30 cellular contexts compared by ENCODE assay signal in the genomic region with DNA sequence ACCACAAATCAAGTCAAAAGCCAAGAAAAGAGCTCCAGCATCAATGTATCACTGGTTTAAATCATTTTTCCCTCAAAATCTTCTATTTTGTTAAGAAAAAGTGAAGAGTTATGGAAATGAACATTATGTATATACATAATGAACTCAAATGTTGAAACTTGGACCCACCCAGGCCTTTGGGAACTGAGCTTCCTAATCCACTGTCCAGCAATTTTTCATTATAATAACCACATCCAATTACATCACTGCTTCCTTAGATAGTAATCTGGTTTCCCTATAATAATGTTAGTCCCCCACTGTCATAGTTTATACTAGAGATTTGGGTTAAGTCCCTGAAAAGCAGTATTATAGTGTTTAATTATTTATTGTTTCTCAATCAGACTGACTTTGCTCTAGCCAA.
"Had no signal": no experiment of that assay in that cellular context is flagged by ENCODE, and none has a peak within 500 bp of the region (broad histone marks: within the 10 kb centered on the region; RNA-seq: fewer than 3 reads in every experiment).

No MANE protein-coding gene starts in this region.

- H3K4me3 ChIP-seq: adrenal gland, body of pancreas, cardiac muscle cell, colonic mucosa, esophagus muscularis mucosa, gastrocnemius medialis, heart left ventricle had no signal

- H3K9me3 ChIP-seq: adrenal gland, body of pancreas, colonic mucosa, esophagus muscularis mucosa, gastrocnemius medialis, heart left ventricle had no signal

- H3K36me3 ChIP-seq: adrenal gland, cardiac muscle cell, colonic mucosa, esophagus muscularis mucosa, gastrocnemius medialis, heart left ventricle had no signal

- H3K27me3 ChIP-seq: adrenal gland, body of pancreas, cardiac muscle cell, colonic mucosa, esophagus muscularis mucosa, foreskin keratinocyte, gastrocnemius medialis, heart left ventricle had no signal

- H3K27ac ChIP-seq: body of pancreas, cardiac muscle cell, colonic mucosa, esophagus muscularis mucosa, foreskin keratinocyte, gastrocnemius medialis had no signal

- H3K4me1 ChIP-seq: colonic mucosa, foreskin keratinocyte, gastrocnemius medialis had no signal

- DNase-seq: activated CD4-positive, alpha-beta memory T cell treated with anti-CD3 and anti-CD28 coated beads for 36 hours; activated CD4-positive, alpha-beta T cell treated with anti-CD3 and anti-CD28 coated beads for 36 hours; activated CD4-positive, alpha-beta T cell treated with anti-CD3 and anti-CD28 coated beads, Interleukin-2, amount 10 ng/mL, durations not matched to agents 24 days and 14 days; activated CD4-positive, CD25-positive, alpha-beta regulatory T cell; activated CD4-positive, CD25-positive, alpha-beta regulatory T cell treated with anti-CD3 and anti-CD28 coated beads, Interleukin-2, amount 50 U/mL, for 72 hours; activated CD8-positive, alpha-beta memory T cell treated with anti-CD3 and anti-CD28 coated beads, Interleukin-2, amount 10 ng/mL, durations not matched to agents 7 days and 5 days; activated CD8-positive, alpha-beta memory T cell treated with anti-CD3 and anti-CD28 coated beads, Interleukin-2, amount 50 U/mL, for 4 hours; activated CD8-positive, alpha-beta T cell treated with anti-CD3 and anti-CD28 coated beads, Interleukin-2, amount 10 ng/mL, durations not matched to agents 7 days and 5 days; activated gamma-delta T cell; activated naive CD4-positive, alpha-beta T cell treated with anti-CD3 and anti-CD28 coated beads, Interleukin-2, amount 50 U/mL, for 16 hours; activated naive CD4-positive, alpha-beta T cell treated with Interleukin-2 at 50 U/mL for 16 hours; activated T-cell treated with anti-CD3 and anti-CD28 coated beads, Interleukin-2, amount 50 U/mL, for 24 hours; activated T-cell treated with anti-CD3 and anti-CD28 coated beads, Interleukin-2, amount 50 U/mL, for 72 hours; adrenal gland; amygdala; aorta; body of pancreas; central memory CD4-positive, alpha-beta T cell; cerebellar nuclear complex; colonic mucosa; effector memory CD4-positive, alpha-beta T cell; endodermal cell; erythroblast; foreskin keratinocyte; gastrocnemius medialis; glutamatergic neuron; heart left ventricle; T-helper 2 cell had no signal
